In the genomic region with DNA sequence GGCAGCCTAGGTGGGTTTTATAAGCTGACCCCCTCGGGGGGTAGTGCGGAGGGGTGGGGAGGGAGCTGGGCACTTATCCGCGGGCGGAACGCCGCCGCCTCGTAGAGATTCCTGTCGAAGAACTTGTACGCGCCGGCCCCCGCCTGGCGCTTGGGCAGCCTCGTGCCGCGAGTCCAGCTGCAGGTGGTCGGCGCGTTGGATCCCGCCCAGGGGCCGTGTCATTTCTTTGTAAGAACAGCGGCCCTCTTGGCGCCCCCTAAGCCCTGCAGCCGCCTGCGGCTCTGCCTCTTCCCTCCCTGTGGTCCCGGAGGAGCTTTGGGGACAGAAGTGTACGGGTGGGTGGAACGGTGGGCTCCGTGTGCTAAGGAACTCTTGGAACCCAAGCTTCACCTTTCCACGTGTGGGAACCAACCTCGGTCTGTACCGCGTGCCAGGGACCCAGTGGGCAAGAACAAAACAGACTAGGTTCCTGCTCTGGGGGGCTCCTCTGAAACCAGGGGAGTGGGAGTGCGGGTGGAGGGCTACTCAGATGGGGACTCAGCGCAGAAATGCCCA, we compare ENCODE assay signal across 8 cellular contexts. TPM values are rescaled to one million over a fixed set of nuclear protein-coding genes. Genes with fewer than 3 reads are reported as not detected.
DNase-seq lines count a peak whose midpoint lies in the region; ATAC-seq and TF ChIP-seq lines count a peak whose summit lies in the region.

No MANE protein-coding gene starts in this region.

- peaks cover 0 to 61% (median 38%) of the 10 kb centered on the region in 11 experiments; a peak in 19 of 22 replicates for H4K20me1 ChIP-seq in BLaER1 treated with 17β-estradiol and CSF1 and Interleukin-3, amounts not matched to agents 10 nM and 100 nM

- WGBS in esophagus squamous epithelium, 2 donors, result 40% methylated on average over 1 of the region's 37 CpGs; no CpG with 5 or more reads in 1 of the 2 donors

- no peaks in the 10 kb centered on the region for H3K36me3 Mint-ChIP-seq in nephron (ENCODE audit: low read depth)

- H3K27me3 ChIP-seq in BLaER1 treated with 17β-estradiol and CSF1 and Interleukin-3, amounts not matched to agents 10 nM and 100 nM, result peaks cover 22 to 30% (median 27%) of the 10 kb centered on the region in 11 experiments
- H3K27me3 ChIP-seq in Panc1 (ENCODE audit: control insufficient read depth, insufficient read depth, low read length) (no peaks in the 10 kb centered on the region), esophagus squamous epithelium (peaks cover 0 to 39% (median 0%) of the 10 kb centered on the region in 4 donors)

- H3K36me3 ChIP-seq in BLaER1 treated with 17β-estradiol and CSF1 and Interleukin-3, amounts not matched to agents 10 nM and 100 nM, result no peaks in the 10 kb centered on the region
- H3K36me3 ChIP-seq in Panc1 (ENCODE audit: control insufficient read depth, insufficient read depth, low read length) (no peaks in the 10 kb centered on the region; the same call in 1 of the 2 replicates), esophagus squamous epithelium (peaks cover 0 to 7% (median 0%) of the 10 kb centered on the region in 3 donors)

- peak overlapping the region in 1 of 11 experiments; percentile 76; a peak in 2 of 22 replicates for H3K27ac ChIP-seq in BLaER1 treated with 17β-estradiol and CSF1 and Interleukin-3, amounts not matched to agents 10 nM and 100 nM
- H3K27ac ChIP-seq in Panc1 (ENCODE audit: low read length) (no peak overlapping the region), esophagus squamous epithelium (peak overlapping the region; percentile 93 to 99 (median 98))

- POLR2A ChIA-PET in Panc1 (lab: Charles Lee), result no interaction called here

- no peak for TF ChIP-seq POLR2A in esophagus squamous epithelium (IDR thresholded peaks at IDR 0.05)

- H3K4me3 Mint-ChIP-seq in nephron, result peak overlapping the region; percentile 79 to 85 (median 82)

- no peaks in the 10 kb centered on the region for H3K9me3 ChIP-seq in BLaER1 treated with 17β-estradiol and CSF1 and Interleukin-3, amounts not matched to agents 10 nM and 100 nM (replicated peaks in 1 of 11)
- H3K9me3 ChIP-seq in Panc1 (ENCODE audit: control insufficient read depth, insufficient read depth, low read depth, low read length) (no peaks in the 10 kb centered on the region), esophagus squamous epithelium (no peaks in the 10 kb centered on the region)

- ATAC-seq in Panc1, result no peak
- no peak for ATAC-seq in HG02884 (IDR thresholded peaks at IDR 0.05; ENCODE audit: unreplicated experiment)
- no peak for ATAC-seq in HG03354 (IDR thresholded peaks at IDR 0.05; ENCODE audit: poor library complexity, severe bottlenecking, unreplicated experiment)

- H3K27ac Mint-ChIP-seq in nephron, result no peak overlapping the region

- peak overlapping the region; percentile 67 to 83 (median 78) for H3K4me3 ChIP-seq in BLaER1 treated with 17β-estradiol and CSF1 and Interleukin-3, amounts not matched to agents 10 nM and 100 nM
- H3K4me3 ChIP-seq in Panc1 (ENCODE audit: low read depth in 2 of 2, low read length in 2 of 2), result peak overlapping the region; percentile 43 to 64
- peak overlapping the region; percentile 63 to 90 (median 72) for H3K4me3 ChIP-seq in esophagus squamous epithelium

- in situ Hi-C loops in Panc1 (cut with HindIII; ENCODE audit: low pct_unique_long_range_greater_than_20kb, low sequenced_read_pairs), result no loop called here

- H3K4me1 Mint-ChIP-seq in nephron, result peaks cover 10% of the 10 kb centered on the region

- peak overlapping the region; percentile 95 to 100 (median 99) for H3K4me2 ChIP-seq in BLaER1 treated with 17β-estradiol and CSF1 and Interleukin-3, amounts not matched to agents 10 nM and 100 nM

- no peak for DNase-seq in Panc1 (ENCODE audit: low read depth, low spot score)
- no peak for DNase-seq in esophagus squamous epithelium (lab: John Stamatoyannopoulos, UW)
- no peak for DNase-seq in T-helper 9 cell
- no peak for DNase-seq in iPS-NIHi7 (ENCODE audit: extremely low spot score)

- intact Hi-C loops in Panc1 (cut with micrococcal nuclease; ENCODE audit: unreplicated experiment), result loop anchor here (5.0 kb wide), 1 partner anchor 284 kb away; no protein-coding TSS in a partner anchor
- intact Hi-C loops in esophagus squamous epithelium (cut with DNase I), result loop anchor here (2.0 kb wide), 1 partner anchor 204 kb away; no protein-coding TSS in a partner anchor

- peaks cover 15% of the 10 kb centered on the region for H3K27me3 Mint-ChIP-seq in nephron (ENCODE audit: low read depth)

- TF ChIP-seq CTCF in Panc1 (IDR thresholded peaks at IDR 0.05) (no peak), esophagus squamous epithelium (IDR thresholded peaks at IDR 0.05) (no peak), nephron (IDR thresholded peaks at IDR 0.05; ENCODE audit: unreplicated experiment in 3 of 3) (no peak)

- H3K9me3 Mint-ChIP-seq in nephron, result no peaks in the 10 kb centered on the region

- CTCF ChIA-PET in Panc1 (lab: Charles Lee), result interaction anchor here (0.6 to 1.2 kb wide), 2 partner anchors 204 to 219 kb away, joined by 3 to 6 read pairs; no protein-coding TSS in a partner anchor

- peaks cover 10 to 43% (median 33%) of the 10 kb centered on the region in 10 experiments for H3K4me1 ChIP-seq in BLaER1 treated with 17β-estradiol and CSF1 and Interleukin-3, amounts not matched to agents 10 nM and 100 nM
- H3K4me1 ChIP-seq in Panc1 (ENCODE audit: control insufficient read depth, insufficient read depth, low read length) (peaks cover 12% of the 10 kb centered on the region), esophagus squamous epithelium (peaks cover 56 to 90% (median 61%) of the 10 kb centered on the region in 3 donors)

- H3K9ac ChIP-seq in BLaER1 treated with 17β-estradiol and CSF1 and Interleukin-3, amounts not matched to agents 10 nM and 100 nM, result peak overlapping the region; percentile 69 to 87 (median 77); a peak in 20 of 22 replicates

- TSS peak; percentile 66 for BruUV-seq in Panc1 (replicated peaks; lab: Mats Ljungman, UMichigan)

RNA-seq across cellular contexts. Expression of a gene that starts 1.2 kb away (rescaled TPM):
- total RNA-seq in Panc1 (2021; ENCODE audit: unreplicated experiment) (88.7 TPM), esophagus squamous epithelium (100 to 1,000 TPM in 1 of 4 donors, 10 to 100 TPM in 3; 59.3 to 129 (median 78.6) TPM)
- 117 TPM for polyA plus RNA-seq in Panc1 (2012; ENCODE audit: insufficient read length)
